Comparison of ENCODE assay signal across 8 cellular contexts in genomic region chrX:53312946-53313745, GRCh38. TPM values are rescaled to one million over a fixed set of nuclear protein-coding genes. Genes with fewer than 3 reads are reported as not detected.
DNase-seq lines count a peak whose midpoint lies in the region; ATAC-seq and TF ChIP-seq lines count a peak whose summit lies in the region.

No MANE protein-coding gene starts in this region.

- H3K9me2 ChIP-seq in SU-DHL-6 (replicated peaks; ENCODE audit: insufficient read depth, low read length) = no peaks in the 10 kb centered on the region

- ATAC-seq in heart right ventricle = peak; percentile 52 to 78 (median 70)
- ATAC-seq in sciatic nerve = peak; percentile 75
- ATAC-seq in HG02973 (IDR thresholded peaks at IDR 0.05; ENCODE audit: unreplicated experiment) = no peak

- WGBS in heart right ventricle, 2 donors = 7 to 11% methylated on average over 8 of the region's 8 CpGs

- H3K4me3 ChIP-seq in KMS-11 (IDR thresholded peaks at IDR 0.05; ENCODE audit: insufficient read depth, low read depth, low read length) = no peak overlapping the region
- H3K4me3 ChIP-seq in SU-DHL-6 (ENCODE audit: insufficient read depth, low read length, poor library complexity, severe bottlenecking) = no peak overlapping the region
- no peak overlapping the region for H3K4me3 ChIP-seq in heart right ventricle

- H3K27me3 ChIP-seq in KMS-11 (ENCODE audit: insufficient read depth, low read depth) (no peaks in the 10 kb centered on the region), SU-DHL-6 (ENCODE audit: low read length) (no peaks in the 10 kb centered on the region), heart right ventricle (peaks cover 0 to 78% (median 0%) of the 10 kb centered on the region in 7 donors)

- H3K9ac ChIP-seq in KMS-11 (no peak overlapping the region), SU-DHL-6 (ENCODE audit: low read length) (no peak overlapping the region)

- H3K79me2 ChIP-seq in KMS-11 (ENCODE audit: insufficient read depth, low read depth) = no peaks in the 10 kb centered on the region
- H3K79me2 ChIP-seq in SU-DHL-6 (ENCODE audit: insufficient read depth, low read length) = no peaks in the 10 kb centered on the region

- intact Hi-C loops in heart right ventricle (cut with DNase I) = loop anchor here in 5 of 10 donors (2.0 to 10.0 kb wide), 5 partner anchors 122 to 169 kb away; partner anchors contain the start of gene HSD17B10 (in 2 of the 5)
- intact Hi-C loops in sciatic nerve (cut with DNase I) = loop anchor here (10.0 kb wide), 1 partner anchor 112 kb away; the partner anchor contains the start of genes RIBC1 and SMC1A

- TF ChIP-seq CTCF in KMS-11 (conservative IDR thresholded peaks at IDR 0.05; ENCODE audit: low read depth, low read length) = peak; percentile 80
- peak; percentile 40 for TF ChIP-seq CTCF in SU-DHL-6 (IDR thresholded peaks at IDR 0.05; ENCODE audit: insufficient read depth, low read length, poor library complexity, severe bottlenecking)
- peak; percentile 30 to 87 (median 68) for TF ChIP-seq CTCF in heart right ventricle (IDR thresholded peaks at IDR 0.05)

- H3K4me1 ChIP-seq in KMS-11 (ENCODE audit: low read depth, poor library complexity, severe bottlenecking) (no peaks in the 10 kb centered on the region), heart right ventricle (peaks cover 0 to 14% (median 0%) of the 10 kb centered on the region in 9 donors)

- H3K4me2 ChIP-seq in KMS-11 (no peak overlapping the region), SU-DHL-6 (ENCODE audit: low read depth, low read length, poor library complexity, severe bottlenecking) (no peak overlapping the region)

- no peaks in the 10 kb centered on the region for H3F3A ChIP-seq in SU-DHL-6 (ENCODE audit: insufficient read depth)

- no peak overlapping the region for H3K27ac ChIP-seq in KMS-11
- no peak overlapping the region for H3K27ac ChIP-seq in SU-DHL-6 (ENCODE audit: low read depth, low read length)
- peak overlapping the region in 1 of 10 donors; percentile 59 for H3K27ac ChIP-seq in heart right ventricle

- H2AFZ ChIP-seq in KMS-11 (ENCODE audit: low read depth) = no peak overlapping the region
- H2AFZ ChIP-seq in SU-DHL-6 (ENCODE audit: low read depth, low read length, severe bottlenecking) = no peak overlapping the region

- DNase-seq in NCI-H2029 treated with DMSO at 0.1 percent for 48 hours (lab: John Stamatoyannopoulos, UW) = peak; percentile 4
- no peak for DNase-seq in NCI-H2029 (lab: John Stamatoyannopoulos, UW)
- peak; percentile 15 for DNase-seq in amniotic epithelial cell (ENCODE audit: low read depth)
- peak; percentile 26 to 38 for DNase-seq in heart right ventricle
- DNase-seq in sciatic nerve (ENCODE audit: low spot score) = peak; percentile 85

- H4K20me1 ChIP-seq in KMS-11 (ENCODE audit: insufficient read depth) (no peaks in the 10 kb centered on the region), SU-DHL-6 (ENCODE audit: low read depth, low read length) (no peaks in the 10 kb centered on the region)

- H3K36me3 ChIP-seq in KMS-11 (ENCODE audit: insufficient read depth) (no peaks in the 10 kb centered on the region), SU-DHL-6 (ENCODE audit: low read length) (no peaks in the 10 kb centered on the region), heart right ventricle (no peaks in the 10 kb centered on the region)

- H3K9me3 ChIP-seq in SU-DHL-6 (ENCODE audit: insufficient read depth, low read length) (no peaks in the 10 kb centered on the region), heart right ventricle (no peaks in the 10 kb centered on the region)

RNA-seq across cellular contexts. Expression of gene IQSEC2, which starts 31.8 kb away (rescaled TPM):
- total RNA-seq in heart right ventricle (10 to 100 TPM in 6 of 10 donors, 1 to 10 TPM in 4; 8.6 to 13.3 (median 10.7) TPM), sciatic nerve (18.0 TPM)
- 10 to 100 TPM in 1 of 2 donors, 1 to 10 TPM in 1; 7.9 to 19.4 TPM for polyA plus RNA-seq in heart right ventricle
